17 cellular contexts compared by ENCODE assay signal in genomic region chr16:14024300-14024699, GRCh38. TPM values are rescaled to one million over a fixed set of nuclear protein-coding genes. Genes with fewer than 3 reads are reported as not detected.
A peak's percentile ranks its signal among the peaks of the same experiment; 100 is the strongest.
DNase-seq lines count a peak whose midpoint lies in the region; ATAC-seq, FAIRE-seq and TF ChIP-seq lines count a peak whose summit lies in the region.
"Had no signal": no experiment of that assay in that cellular context is flagged by ENCODE, and none has a peak within 500 bp of the region (broad histone marks: within the 10 kb centered on the region; RNA-seq: fewer than 3 reads in every experiment).

No MANE protein-coding gene starts in this region.

- in situ Hi-C loops in K562 (cut with MboI) (no loop called here), HepG2 (cut with HindIII; ENCODE audit: extremely low pct_ligation_motif_present, low pct_unique_long_range_greater_than_20kb) (no loop called here)

- H3K9me3 ChIP-seq in K562 (replicated peaks; ENCODE audit: control insufficient read depth, insufficient read depth, low read depth, low read length): no peaks in the 10 kb centered on the region
- H3K9me3 ChIP-seq in HepG2 (ENCODE audit: low read length): no peaks in the 10 kb centered on the region
- H3K9me3 ChIP-seq: right lobe of liver had no signal

- CTCF ChIA-PET in K562 (lab: Yijun Ruan, JAX; ENCODE audit: low intra/inter-chr PET ratio): no interaction called here
- CTCF ChIA-PET in HepG2 (lab: Yijun Ruan, JAX; ENCODE audit: low intra/inter-chr PET ratio, low total read pairs): no interaction called here
- CTCF ChIA-PET in activated naive CD4-positive, alpha-beta T cell treated with anti-CD3 and anti-CD28 coated beads for 36 hours (lab: Charles Lee): no interaction called here

- POLR2A ChIA-PET in K562 (lab: Yijun Ruan, JAX): interaction anchor here (0.7 kb wide), 1 partner anchor 250 kb away, joined by 4 read pairs; no protein-coding TSS in a partner anchor
- POLR2A ChIA-PET in HepG2 (lab: Yijun Ruan, JAX): no interaction called here

- no peaks in the 10 kb centered on the region for H3K9me1 ChIP-seq in K562 (ENCODE audit: control insufficient read depth, insufficient read depth, low read length)

- TF ChIP-seq POLR2A in K562 (conservative IDR thresholded peaks at IDR 0.05): no peak
- TF ChIP-seq POLR2A in HepG2 (IDR thresholded peaks at IDR 0.05; ENCODE audit: insufficient read depth in 1 of 2, low read depth in 2 of 2, low read length in 2 of 2): no peak

- no peak overlapping the region for H2AFZ ChIP-seq in K562 (ENCODE audit: low read depth, low read length)
- no peak overlapping the region for H2AFZ ChIP-seq in HepG2 (ENCODE audit: low read length)

- H3K9me3 Mint-ChIP-seq in activated naive CD4-positive, alpha-beta T cell treated with anti-CD3 and anti-CD28 coated beads for 36 hours: peaks cover 2% of the 10 kb centered on the region

- intact Hi-C loops in K562 (cut with micrococcal nuclease): no loop called here
- intact Hi-C loops in HepG2 (cut with micrococcal nuclease; ENCODE audit: unreplicated experiment): no loop called here
- intact Hi-C loops in activated naive CD4-positive, alpha-beta T cell treated with anti-CD3 and anti-CD28 coated beads for 36 hours (cut with micrococcal nuclease): no loop called here

- H3K27me3 ChIP-seq in K562 (ENCODE audit: control insufficient read depth in 2 of 2, insufficient read depth in 2 of 2, low read length in 2 of 2): peaks cover 7 to 9% of the 10 kb centered on the region in 2 experiments; a peak in 3 of 5 replicates
- H3K27me3 ChIP-seq in HepG2 (ENCODE audit: control insufficient read depth in 1 of 2, insufficient read depth in 2 of 2, low read length in 2 of 2): no peaks in the 10 kb centered on the region
- H3K27me3 ChIP-seq: right lobe of liver had no signal

- no peaks in the 10 kb centered on the region for H4K20me1 ChIP-seq in K562 (replicated peaks; ENCODE audit: control insufficient read depth, insufficient read depth, low read length)
- H4K20me1 ChIP-seq in HepG2 (ENCODE audit: insufficient read depth, low read length): no peaks in the 10 kb centered on the region

- H3K4me1 ChIP-seq in K562 (replicated peaks in 1 of 2; ENCODE audit: control insufficient read depth in 2 of 2, insufficient read depth in 2 of 2, low read length in 2 of 2) (no peaks in the 10 kb centered on the region), HepG2 (ENCODE audit: insufficient read depth, low read length) (peaks cover 23% of the 10 kb centered on the region)
- H3K4me1 ChIP-seq: right lobe of liver had no signal

- H3K4me1 Mint-ChIP-seq in activated naive CD4-positive, alpha-beta T cell treated with anti-CD3 and anti-CD28 coated beads for 36 hours (ENCODE audit: low read depth): no peaks in the 10 kb centered on the region
- H3K4me1 Mint-ChIP-seq: IgD-negative memory B cell, memory B cell had no signal

- BruUV-seq in K562 (replicated peaks; lab: Mats Ljungman, UMichigan) (no TSS peak), HepG2 (replicated peaks; lab: Mats Ljungman, UMichigan) (no TSS peak)

- H3K9ac ChIP-seq in K562 (ENCODE audit: insufficient read depth in 1 of 2, low read depth in 2 of 2, low read length in 2 of 2) (no peak overlapping the region), HepG2 (ENCODE audit: insufficient read depth, low read depth, low read length) (no peak overlapping the region)

- H3K4me3 ChIP-seq in K562 (no peak overlapping the region), HepG2 (replicated peaks in 1 of 3; ENCODE audit: insufficient read depth in 1 of 3, low read depth in 2 of 3, low read length in 3 of 3) (no peak overlapping the region)
- H3K4me3 ChIP-seq: right lobe of liver had no signal

- no peak overlapping the region for H3K4me2 ChIP-seq in K562 (ENCODE audit: insufficient read depth, low read length)
- H3K4me2 ChIP-seq in HepG2 (ENCODE audit: low read depth, low read length): no peak overlapping the region

- TF ChIP-seq EP300 in K562 (IDR thresholded peaks at IDR 0.05; ENCODE audit: low read length) (no peak), HepG2 (IDR thresholded peaks at IDR 0.05; ENCODE audit: low read depth in 2 of 2, low read length in 2 of 2) (no peak), HepG2 (CRISPR knock-in tag; IDR thresholded peaks at IDR 0.05; ENCODE audit: borderline replicate concordance) (no peak)

- H3K27ac Mint-ChIP-seq in activated naive CD4-positive, alpha-beta T cell treated with anti-CD3 and anti-CD28 coated beads for 36 hours: no peak overlapping the region
- H3K27ac Mint-ChIP-seq: IgD-negative memory B cell, memory B cell had no signal

- no peak overlapping the region for H3K4me3 Mint-ChIP-seq in activated naive CD4-positive, alpha-beta T cell treated with anti-CD3 and anti-CD28 coated beads for 36 hours
- H3K4me3 Mint-ChIP-seq: IgD-negative memory B cell, memory B cell had no signal

- TF ChIP-seq RAD21 in K562 (CRISPR knock-in tag; conservative IDR thresholded peaks at IDR 0.05 in 1 of 2, IDR thresholded peaks at IDR 0.05 in 1 of 2) (no peak), HepG2 (CRISPR knock-in tag; IDR thresholded peaks at IDR 0.05) (no peak)

- ATAC-seq in K562 (no peak), HepG2 (no peak), GM19328 (IDR thresholded peaks at IDR 0.05; ENCODE audit: unreplicated experiment) (no peak), HG03280 (IDR thresholded peaks at IDR 0.05; ENCODE audit: unreplicated experiment) (no peak)
- ATAC-seq: activated CD4-positive, CD25-positive, alpha-beta regulatory T cell treated with anti-CD3 and anti-CD28 coated beads, Interleukin-2, amount 50 U/mL, for 24 hours had no signal

- no peak overlapping the region for H3K27ac ChIP-seq in K562 (ENCODE audit: extremely low read depth, low read depth, low read length)
- no peak overlapping the region for H3K27ac ChIP-seq in HepG2 (ENCODE audit: extremely low read length, insufficient read depth, low read length)
- H3K27ac ChIP-seq: right lobe of liver had no signal

- no peaks in the 10 kb centered on the region for H3K36me3 ChIP-seq in K562 (ENCODE audit: control insufficient read depth, insufficient read depth, low read length)
- no peaks in the 10 kb centered on the region for H3K36me3 ChIP-seq in HepG2 (replicated peaks in 1 of 2; ENCODE audit: control insufficient read depth in 1 of 2, insufficient read depth in 2 of 2, low read length in 2 of 2)
- H3K36me3 ChIP-seq: right lobe of liver had no signal

- DNase-seq in HCEC 1CT (peak; percentile 16), NCI-H2196 treated with DMSO at 0.1 percent for 48 hours (lab: John Stamatoyannopoulos, UW; ENCODE audit: unreplicated experiment) (peak; percentile 36), K562 (ENCODE audit: extremely low read depth in 1 of 4, low spot score in 3 of 4) (no peak), HepG2 (ENCODE audit: low spot score) (no peak), NCI-H524 treated with DMSO at 0.1 percent for 48 hours (lab: John Stamatoyannopoulos, UW) (no peak)
- no peak for DNase-seq in activated naive CD4-positive, alpha-beta T cell treated with anti-CD3 and anti-CD28 coated beads for 36 hours
- DNase-seq: activated CD8-positive, alpha-beta memory T cell treated with anti-CD3 and anti-CD28 coated beads, Interleukin-2, amount 50 U/mL, for 48 hours; NCI-H2107; right lobe of liver; stimulated activated CD4-positive, alpha-beta T cell treated with anti-CD3 and anti-CD28 coated beads, Interleukin-2, amount 100 ng/mL, for 48 hours; trophoblast cell had no signal

- H3K79me2 ChIP-seq in K562 (ENCODE audit: control insufficient read depth, insufficient read depth, low read length): no peaks in the 10 kb centered on the region
- no peaks in the 10 kb centered on the region for H3K79me2 ChIP-seq in HepG2 (ENCODE audit: insufficient read depth, low read length)

- WGBS in K562 (ENCODE audit: insufficient coverage, low coverage, missing lambda C conversion rate): 0% methylated on average over 2 of the region's 2 CpGs
- 12% methylated on average over 2 of the region's 2 CpGs for WGBS in HepG2 (ENCODE audit: low lambda C conversion rate)

- H3K36me3 Mint-ChIP-seq in activated naive CD4-positive, alpha-beta T cell treated with anti-CD3 and anti-CD28 coated beads for 36 hours (ENCODE audit: low read depth): no peaks in the 10 kb centered on the region
- H3K36me3 Mint-ChIP-seq: memory B cell had no signal

- TF ChIP-seq CTCF in K562 (IDR thresholded peaks at IDR 0.05 in 2 of 3, conservative IDR thresholded peaks at IDR 0.05 in 1 of 3; ENCODE audit: insufficient read depth in 2 of 3, low read depth in 1 of 3, low read length in 3 of 3): no peak
- no peak for TF ChIP-seq CTCF in HepG2 (CRISPR knock-in tag; IDR thresholded peaks at IDR 0.05)

- H3K27me3 Mint-ChIP-seq in activated naive CD4-positive, alpha-beta T cell treated with anti-CD3 and anti-CD28 coated beads for 36 hours (ENCODE audit: low read depth): peaks cover 5% of the 10 kb centered on the region

- FAIRE-seq in K562 (lab: Jason Lieb, UNC): no peak
- no peak for FAIRE-seq in HepG2 (lab: Jason Lieb, UNC)
- FAIRE-seq: colon had no signal

RNA-seq across cellular contexts. Expression of gene MRTFB, which starts 46.8 kb away (rescaled TPM):
- total RNA-seq in K562 (2011; cell fraction: chromatin; rRNA removed; ENCODE audit: low replicate concordance): 24.0 and 65.8 TPM in 2 replicates
- 12.0 and 13.7 TPM in 2 replicates for total RNA-seq in K562 (2011; cell fraction: nucleolus; rRNA removed)
- total RNA-seq in K562 (2011; cell fraction: nucleoplasm; rRNA removed): 31.4 and 57.9 TPM in 2 replicates
- total RNA-seq in K562 (2014; rRNA removed) (6.4 and 6.8 TPM in 2 replicates), K562 (2014; rRNA removed; fragmentation: Illumina TruSeq; extraction: Trizol) (7.0 and 7.6 TPM in 2 replicates), K562 (2015; rRNA removed; fragmentation: Illumina TruSeq; extraction: Trizol) (6.7 and 6.8 TPM in 2 replicates), K562 (2021) (10.7 and 12.7 TPM in 2 replicates), HepG2 (2016; rRNA removed; fragmentation: Illumina TruSeq; extraction: Trizol) (11.4 and 17.3 TPM in 2 replicates)
- polyA plus RNA-seq in K562 (2011; rRNA removed) (6.6 and 8.1 TPM in 2 replicates), K562 (2014; fragmentation: Illumina TruSeq; extraction: Trizol) (10.2 and 10.4 TPM in 2 replicates), K562 (2014; fragmentation: Nextera tagmentation; extraction: Ambion mirVana) (1 to 10 TPM; 2.2 to 2.3 TPM), K562 (2014; rRNA removed) (5.1 and 7.9 TPM in 2 replicates), HepG2 (2011; rRNA removed) (13.1 and 14.0 TPM in 2 replicates)
- 5.5 and 6.9 TPM in 2 replicates for polyA plus RNA-seq in K562 (2011; cell fraction: cytosol; rRNA removed)
- 25.2 and 37.8 TPM in 2 replicates for polyA plus RNA-seq in K562 (2011; cell fraction: nucleus; rRNA removed)
- polyA plus RNA-seq in K562 (2012): 6.7 and 11.7 TPM in 2 replicates
- 13.0 and 16.7 TPM in 2 replicates for polyA minus RNA-seq in K562 (2011; rRNA and poly(A)+ RNA removed)
- polyA minus RNA-seq in K562 (2011; cell fraction: cytosol; rRNA and poly(A)+ RNA removed): 4.1 and 5.9 TPM in 2 replicates
- 15.5 and 24.1 TPM in 2 replicates for polyA minus RNA-seq in K562 (2011; cell fraction: nucleus; rRNA and poly(A)+ RNA removed)
- 4.2 and 4.8 TPM in 2 replicates for total RNA-seq in HepG2 (2016; cell fraction: cytosol; rRNA removed; fragmentation: Illumina TruSeq; extraction: Trizol; ENCODE audit: low read depth)
- 10.8 and 15.0 TPM in 2 replicates for total RNA-seq in HepG2 (2016; cell fraction: insoluble cytoplasmic fraction; rRNA removed; fragmentation: Illumina TruSeq; extraction: Trizol)
- total RNA-seq in HepG2 (2016; cell fraction: membrane; rRNA removed; fragmentation: Illumina TruSeq; extraction: Trizol): 7.1 and 8.5 TPM in 2 replicates
- total RNA-seq in HepG2 (2016; cell fraction: nucleus; rRNA removed; fragmentation: Illumina TruSeq; extraction: Trizol): 40.5 and 44.5 TPM in 2 replicates
- 8.5 and 10.2 TPM in 2 replicates for polyA plus RNA-seq in HepG2 (2011; cell fraction: cytosol; rRNA removed)
- polyA plus RNA-seq in HepG2 (2011; cell fraction: nucleus; rRNA removed): 39.1 and 43.0 TPM in 2 replicates
- polyA plus RNA-seq in HepG2 (2012): 13.9 and 15.8 TPM in 2 replicates
- polyA plus RNA-seq in HepG2 (2016; cell fraction: cytosol; fragmentation: Illumina TruSeq; extraction: Trizol; ENCODE audit: low read depth): 1.2 and 1.9 TPM in 2 replicates
- 14.8 and 15.2 TPM in 2 replicates for polyA plus RNA-seq in HepG2 (2016; cell fraction: insoluble cytoplasmic fraction; fragmentation: Illumina TruSeq; extraction: Trizol; ENCODE audit: low read depth)
- 2.1 and 2.5 TPM in 2 replicates for polyA plus RNA-seq in HepG2 (2016; cell fraction: membrane; fragmentation: Illumina TruSeq; extraction: Trizol; ENCODE audit: low read depth)
- polyA plus RNA-seq in HepG2 (2016; cell fraction: nucleus; fragmentation: Illumina TruSeq; extraction: Trizol; ENCODE audit: insufficient read depth, low read depth): 23.7 and 31.6 TPM in 2 replicates
- 34.7 and 53.1 TPM in 2 replicates for polyA minus RNA-seq in HepG2 (2011; rRNA and poly(A)+ RNA removed; ENCODE audit: low replicate concordance)
- 14.7 and 19.0 TPM in 2 replicates for polyA minus RNA-seq in HepG2 (2011; cell fraction: cytosol; rRNA and poly(A)+ RNA removed)
- 94.1 and 111 TPM in 2 replicates for polyA minus RNA-seq in HepG2 (2011; cell fraction: nucleus; rRNA and poly(A)+ RNA removed)
- 1 to 10 TPM; 8.2 to 8.4 TPM for total RNA-seq in activated naive CD4-positive, alpha-beta T cell treated with anti-CD3 and anti-CD28 coated beads for 36 hours

Comparison
In these comparisons a context has a peak if more than half of its experiments do, and no peak if none do; other contexts are left out.
1. DNase-seq: peak in HCEC 1CT (single experiment) and NCI-H2196 treated with DMSO at 0.1 percent for 48 hours (single experiment); none in K562 (0 of 4), HepG2 (single experiment), NCI-H524 treated with DMSO at 0.1 percent for 48 hours (single experiment) and activated naive CD4-positive, alpha-beta T cell treated with anti-CD3 and anti-CD28 coated beads for 36 hours (single experiment).